Comparison of ENCODE assay signal across 17 cellular contexts in the genomic region with DNA sequence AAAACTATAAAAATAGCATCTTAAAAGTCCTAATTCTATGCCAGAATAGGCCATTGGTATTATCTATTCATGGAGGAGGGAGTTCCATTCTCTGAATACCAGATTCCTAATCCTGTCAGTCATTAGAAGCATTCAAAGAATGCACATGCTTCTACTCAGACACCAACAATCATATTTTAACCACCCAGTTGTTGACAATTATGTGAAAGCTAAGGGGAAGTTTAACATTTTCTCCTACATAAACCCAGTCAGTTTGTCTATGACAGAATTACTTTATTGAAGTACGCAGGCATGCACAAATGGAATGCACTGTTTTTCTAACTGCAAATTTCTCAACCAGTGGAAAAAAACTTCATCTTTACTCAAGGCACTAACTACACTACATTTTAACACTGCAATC.
DNase-seq lines count a peak whose midpoint lies in the region; ATAC-seq, FAIRE-seq and TF ChIP-seq lines count a peak whose summit lies in the region.
"Had no signal": no experiment of that assay in that cellular context is flagged by ENCODE, and none has a peak within 500 bp of the region (broad histone marks: within the 10 kb centered on the region; RNA-seq: fewer than 3 reads in every experiment).

No MANE protein-coding gene starts in this region.

- H3K4me3 ChIP-seq in adipocyte (ENCODE audit: low read length) (no peak overlapping the region), fibroblast of villous mesenchyme (ENCODE audit: low read depth, low read length) (no peak overlapping the region), skeletal muscle cell (ENCODE audit: low read depth, low read length) (no peak overlapping the region), ovary (no peak overlapping the region)
- H3K4me3 ChIP-seq: colonic mucosa, skin epidermis had no signal

- TF ChIP-seq POLR2A in GM12891 (IDR thresholded peaks at IDR 0.05; ENCODE audit: low read depth, low read length) (no peak), ovary (IDR thresholded peaks at IDR 0.05) (no peak)

- ATAC-seq in HG03108 (IDR thresholded peaks at IDR 0.05; ENCODE audit: unreplicated experiment) = no peak

- TF ChIP-seq CTCF in fibroblast of villous mesenchyme (IDR thresholded peaks at IDR 0.05; ENCODE audit: insufficient read depth, low read depth, low read length) (no peak), ovary (IDR thresholded peaks at IDR 0.05) (no peak)

- FAIRE-seq in GM12891 (lab: Jason Lieb, UNC) = no peak
- FAIRE-seq: D721Med, keratinocyte had no signal

- peak; percentile 96 for DNase-seq in EH (ENCODE audit: low read depth)
- DNase-seq in adipocyte (ENCODE audit: low read depth) = peak; percentile 85
- DNase-seq in fibroblast of villous mesenchyme (ENCODE audit: low read depth) = peak; percentile 88
- peak; percentile 46 for DNase-seq in skeletal muscle cell (ENCODE audit: low read depth)
- no peak for DNase-seq in GM12891 (ENCODE audit: insufficient read length, low spot score)
- no peak for DNase-seq in activated CD4-positive, alpha-beta T cell treated with anti-CD3 and anti-CD28 coated beads, Interleukin-2, amount 50 U/mL, for 4 hours
- no peak for DNase-seq in ovary
- DNase-seq: activated CD8-positive, alpha-beta memory T cell treated with anti-CD3 and anti-CD28 coated beads for 24 hours; activated naive CD4-positive, alpha-beta T cell; colonic mucosa; naive B cell; NCI-H2081; SIG-M5 had no signal

- H3K9ac ChIP-seq in adipocyte (ENCODE audit: low read length) = peak overlapping the region; percentile 48

- H3K27ac ChIP-seq in ovary = no peak overlapping the region
- H3K27ac ChIP-seq: colonic mucosa had no signal

- H3K36me3 ChIP-seq in adipocyte (ENCODE audit: control insufficient read depth, insufficient read depth, low read length, severe bottlenecking) (peaks cover 42% of the 10 kb centered on the region), ovary (no peaks in the 10 kb centered on the region)

- H3K4me1 ChIP-seq in adipocyte (ENCODE audit: control insufficient read depth, insufficient read depth, low read length) = peaks cover 46% of the 10 kb centered on the region
- H3K4me1 ChIP-seq in ovary (ENCODE audit: insufficient read depth) = no peaks in the 10 kb centered on the region
- H3K4me1 ChIP-seq: colonic mucosa had no signal

- no peak for TF ChIP-seq EP300 in ovary (IDR thresholded peaks at IDR 0.05)

- WGBS in ovary, 3 donors = 9 to 15% (median 12%) methylated on average over 1 of the region's 1 CpG

- H3K27me3 ChIP-seq in adipocyte (replicated peaks; ENCODE audit: control insufficient read depth, insufficient read depth, low read length) (no peaks in the 10 kb centered on the region), ovary (no peaks in the 10 kb centered on the region)
- H3K27me3 ChIP-seq: colonic mucosa had no signal

- H3K9me3 ChIP-seq in adipocyte (ENCODE audit: control insufficient read depth, low read length) (no peaks in the 10 kb centered on the region), ovary (no peaks in the 10 kb centered on the region)
- H3K9me3 ChIP-seq: colonic mucosa had no signal

- intact Hi-C loops in ovary (cut with DNase I) = no loop called here

TF ChIP-seq in GM12891, 5 proteins besides CTCF, POLR2A, EP300 and RAD21:
- TF ChIP-seq POU2F2 (IDR thresholded peaks at IDR 0.05; ENCODE audit: low read depth, low read length) = no peak
- no peak for TF ChIP-seq SPI1 (IDR thresholded peaks at IDR 0.05; ENCODE audit: low read depth, low read length)
- no peak for TF ChIP-seq TAF1 (IDR thresholded peaks at IDR 0.05; ENCODE audit: low read depth, low read length)
- TF ChIP-seq POLR2AphosphoS5 (IDR thresholded peaks at IDR 0.05; ENCODE audit: low read depth, low read length) = no peak
- no peak for TF ChIP-seq PAX5 (IDR thresholded peaks at IDR 0.05; ENCODE audit: insufficient read depth, low read length, severe bottlenecking)
TF ChIP-seq in GM12891: peak in this region for 0.

Comparison
In these comparisons a context has a peak if more than half of its experiments do, and no peak if none do; other contexts are left out.
1. DNase-seq: peak in EH (single experiment), adipocyte (single experiment), fibroblast of villous mesenchyme (single experiment) and skeletal muscle cell (single experiment); none in GM12891 (single experiment), activated CD4-positive, alpha-beta T cell treated with anti-CD3 and anti-CD28 coated beads, Interleukin-2, amount 50 U/mL, for 4 hours (0 of 2) and ovary (0 of 5).